In genomic region chr5:111606194-111606593, GRCh38 we compare ENCODE assay signal across 26 cellular contexts.
"Had no signal": no experiment of that assay in that cellular context is flagged by ENCODE, and none has a peak within 500 bp of the region (broad histone marks: within the 10 kb centered on the region; RNA-seq: fewer than 3 reads in every experiment).

No MANE protein-coding gene starts in this region.

- H3K36me3 ChIP-seq: gastrocnemius medialis, heart left ventricle, lower lobe of right lung, ovary, right lobe of liver, thoracic aorta, tibial nerve, upper lobe of left lung had no signal

- H3K4me1 ChIP-seq: gastrocnemius medialis, heart left ventricle, lower lobe of right lung, right lobe of liver, tibial nerve had no signal

- H2AFZ ChIP-seq: hepatocyte had no signal

- ATAC-seq: gastrocnemius medialis; heart left ventricle; left cardiac atrium; left ventricle myocardium superior; lower lobe of right lung; natural killer cell; stimulated activated naive B cell treated with anti-CD40 and anti-IgM and Interleukin-4, amounts not matched to agents 10 μg/mL and 1 μg/mL and 100 μg/mL, for 72 hours had no signal

- H3K9me3 ChIP-seq: gastrocnemius medialis, lower lobe of right lung, ovary, right lobe of liver, thoracic aorta, upper lobe of left lung had no signal

- H3K27ac ChIP-seq: coronary artery, gastrocnemius medialis, heart left ventricle, hepatocyte, lower lobe of right lung, ovary, right lobe of liver, thoracic aorta, tibial nerve, upper lobe of left lung had no signal

- H3K27me3 ChIP-seq: gastrocnemius medialis, heart left ventricle, hepatocyte, ovary, right lobe of liver, tibial nerve, upper lobe of left lung had no signal

- FAIRE-seq: endothelial cell of umbilical vein, islet of Langerhans, small intestine, urothelium cell line had no signal

- H3K4me3 ChIP-seq: coronary artery, gastrocnemius medialis, heart left ventricle, hepatocyte, lower lobe of right lung, ovary, right lobe of liver, thoracic aorta, tibial nerve, upper lobe of left lung had no signal

- H3K79me2 ChIP-seq: hepatocyte had no signal

- DNase-seq: dermis blood vessel endothelial cell; effector memory CD4-positive, alpha-beta T cell; erythroblast; foreskin fibroblast; gastrocnemius medialis; heart left ventricle; left cardiac atrium; left ventricle myocardium superior; lower lobe of right lung; natural killer cell; occipital lobe; ovary; posterior cingulate gyrus; right lobe of liver; small intestine; stimulated activated CD4-positive, alpha-beta T cell treated with anti-CD3 and anti-CD28 coated beads, Interleukin-15, amount 100 ng/mL, for 24 hours; stimulated activated CD4-positive, alpha-beta T cell treated with anti-CD3 and anti-CD28 coated beads, Interleukin-2, amount 100 ng/mL, for 48 hours; stimulated activated naive B cell treated with anti-CD40 and anti-IgM and Interleukin-4, amounts not matched to agents 10 μg/mL and 1 μg/mL and 100 μg/mL, for 72 hours; upper lobe of left lung had no signal

- H3K4me2 ChIP-seq: hepatocyte had no signal
